Comparison of ENCODE assay signal across 29 cellular contexts in genomic region chr6:106496791-106497190, GRCh38.
DNase-seq lines count a peak whose midpoint lies in the region; ATAC-seq and TF ChIP-seq lines count a peak whose summit lies in the region.
"Had no signal": no experiment of that assay in that cellular context is flagged by ENCODE, and none has a peak within 500 bp of the region (broad histone marks: within the 10 kb centered on the region; RNA-seq: fewer than 3 reads in every experiment).

No MANE protein-coding gene starts in this region.

- H3K4me1 Mint-ChIP-seq in GM23338 (peaks cover 31% of the 10 kb centered on the region), T-helper 17 cell (peaks cover 11% of the 10 kb centered on the region)
- H3K4me1 Mint-ChIP-seq in effector memory CD8-positive, alpha-beta T cell (ENCODE audit: low read depth in 2 of 2), result no peaks in the 10 kb centered on the region
- H3K4me1 Mint-ChIP-seq: central memory CD8-positive, alpha-beta T cell had no signal

- H4K20me1 ChIP-seq in GM23338 (replicated peaks; ENCODE audit: insufficient read depth), result no peaks in the 10 kb centered on the region

- H3K4me1 ChIP-seq in GM23338 (ENCODE audit: insufficient read depth) (peaks cover 9% of the 10 kb centered on the region), esophagus (ENCODE audit: control insufficient read depth in 2 of 2, insufficient read depth in 2 of 2, low read length in 1 of 2) (peaks cover 0 to 4% of the 10 kb centered on the region in 2 donors), lower lobe of right lung (peaks cover 9% of the 10 kb centered on the region)
- H3K4me1 ChIP-seq: A549, gastrocnemius medialis, vagina had no signal

- TF ChIP-seq CTCF in GM23338 (conservative IDR thresholded peaks at IDR 0.05; ENCODE audit: low read depth in 2 of 2) (no peak), lower lobe of right lung (IDR thresholded peaks at IDR 0.05) (no peak)

- no peaks in the 10 kb centered on the region for H3K79me2 ChIP-seq in GM23338 (replicated peaks; ENCODE audit: insufficient read depth)

- intact Hi-C loops in lower lobe of right lung (cut with DNase I), result no loop called here

- no peaks in the 10 kb centered on the region for H3K9me2 ChIP-seq in GM23338 (ENCODE audit: insufficient read depth)

- ATAC-seq in GM23338 (peak; percentile 41; the same call in 1 of the 3 replicates), T-helper 17 cell (no peak), lower lobe of right lung (peak; percentile 94 to 95), GM21576 (IDR thresholded peaks at IDR 0.05; ENCODE audit: unreplicated experiment) (no peak)
- ATAC-seq in effector memory CD8-positive, alpha-beta T cell (replicated peaks), result no peak
- ATAC-seq: A549; activated naive CD8-positive, alpha-beta T cell treated with anti-CD3 and anti-CD28 coated beads, Interleukin-2, amount 50 U/mL, for 24 hours; gastrocnemius medialis had no signal

- H3F3A ChIP-seq in GM23338 (replicated peaks; ENCODE audit: low read depth), result no peaks in the 10 kb centered on the region

- H3K36me3 ChIP-seq in GM23338 (ENCODE audit: insufficient read depth) (no peaks in the 10 kb centered on the region), esophagus (ENCODE audit: control insufficient read depth in 2 of 2, insufficient read depth in 2 of 2, low read length in 1 of 2) (no peaks in the 10 kb centered on the region), lower lobe of right lung (no peaks in the 10 kb centered on the region)
- H3K36me3 ChIP-seq: gastrocnemius medialis, ovary, vagina had no signal

- no peak overlapping the region for H2AFZ ChIP-seq in GM23338
- H2AFZ ChIP-seq: GM23248 had no signal

- no peaks in the 10 kb centered on the region for H3K36me3 Mint-ChIP-seq in GM23338 (ENCODE audit: low read depth)
- peaks cover 2% of the 10 kb centered on the region for H3K36me3 Mint-ChIP-seq in T-helper 17 cell (ENCODE audit: low read depth)
- no peaks in the 10 kb centered on the region for H3K36me3 Mint-ChIP-seq in effector memory CD8-positive, alpha-beta T cell (ENCODE audit: insufficient read depth)

- H3K9me3 ChIP-seq in T-helper 17 cell (ENCODE audit: control insufficient read depth, low read length, poor library complexity, severe bottlenecking) (no peaks in the 10 kb centered on the region), esophagus (ENCODE audit: control insufficient read depth in 2 of 2, insufficient read depth in 1 of 2, low read depth in 1 of 2, low read length in 1 of 2) (no peaks in the 10 kb centered on the region), lower lobe of right lung (no peaks in the 10 kb centered on the region)
- H3K9me3 ChIP-seq: A549, gastrocnemius medialis, ovary, vagina had no signal

- no peak overlapping the region for H3K4me2 ChIP-seq in GM23338
- H3K4me2 ChIP-seq: A549, smooth muscle cell had no signal

- no peaks in the 10 kb centered on the region for H3K27me3 Mint-ChIP-seq in GM23338 (ENCODE audit: insufficient read depth, low read depth, poor library complexity)
- H3K27me3 Mint-ChIP-seq in T-helper 17 cell, result peaks cover 19% of the 10 kb centered on the region
- peaks cover 0 to 8% of the 10 kb centered on the region in 2 donors for H3K27me3 Mint-ChIP-seq in effector memory CD8-positive, alpha-beta T cell
- H3K27me3 Mint-ChIP-seq: activated naive CD8-positive, alpha-beta T cell treated with anti-CD3 and anti-CD28 coated beads, Interleukin-2, amount 50 U/mL, for 24 hours; activated T-cell treated with anti-CD3 and anti-CD28 coated beads, Interleukin-2, amount 50 U/mL, for 24 hours; central memory CD8-positive, alpha-beta T cell had no signal

- H3K27ac ChIP-seq in GM23338 (ENCODE audit: low read depth) (no peak overlapping the region), esophagus (ENCODE audit: low read depth in 2 of 2, low read length in 1 of 2) (peak overlapping the region; percentile 65 to 83), lower lobe of right lung (peak overlapping the region; percentile 37)
- H3K27ac ChIP-seq: A549, gastrocnemius medialis, GM23248, ovary, vagina had no signal

- no peaks in the 10 kb centered on the region; the same call in 2 of the 3 replicates for H3K9me3 Mint-ChIP-seq in GM23338
- no peaks in the 10 kb centered on the region for H3K9me3 Mint-ChIP-seq in effector memory CD8-positive, alpha-beta T cell
- H3K9me3 Mint-ChIP-seq: activated naive CD8-positive, alpha-beta T cell treated with anti-CD3 and anti-CD28 coated beads, Interleukin-2, amount 50 U/mL, for 24 hours; activated T-cell treated with anti-CD3 and anti-CD28 coated beads, Interleukin-2, amount 50 U/mL, for 24 hours; CD4-positive, alpha-beta T cell; central memory CD8-positive, alpha-beta T cell; HFFc6 had no signal

- no peak for DNase-seq in GM23338 (ENCODE audit: low spot score)
- no peak for DNase-seq in T-helper 17 cell
- DNase-seq in lower lobe of right lung, result peak; percentile 72
- DNase-seq in NCI-H1436 (lab: John Stamatoyannopoulos, UW), result no peak
- no peak for DNase-seq in effector memory CD8-positive, alpha-beta T cell
- no peak for DNase-seq in NCI-H446 (lab: John Stamatoyannopoulos, UW)
- DNase-seq: activated CD4-positive, alpha-beta T cell treated with anti-CD3 and anti-CD28 coated beads, Interleukin-2, amount 50 U/mL, for 1 hour; activated gamma-delta T cell treated with Interleukin-2 at 50 U/mL for 16 hours; activated naive CD8-positive, alpha-beta T cell treated with anti-CD3 and anti-CD28 coated beads, Interleukin-2, amount 50 U/mL, for 24 hours; activated T-cell treated with anti-CD3 and anti-CD28 coated beads, Interleukin-2, amount 50 U/mL, for 24 hours; AML-193; CD4-positive, alpha-beta T cell; gastrocnemius medialis; GM23248; HFFc6; MM.1S; NCI-H1436 treated with DMSO at 0.1 percent for 48 hours; NCI-H2081 treated with DMSO at 0.1 percent for 48 hours; NCI-H2227 treated with DMSO at 0.1 percent for 48 hours; NCI-H526 treated with DMSO at 0.1 percent for 48 hours; ovary; SIG-M5; stimulated activated naive CD4-positive, alpha-beta T cell had no signal

- H3K4me3 Mint-ChIP-seq in GM23338 (no peak overlapping the region), T-helper 17 cell (no peak overlapping the region)
- H3K4me3 Mint-ChIP-seq in effector memory CD8-positive, alpha-beta T cell, result no peak overlapping the region
- H3K4me3 Mint-ChIP-seq: activated naive CD8-positive, alpha-beta T cell treated with anti-CD3 and anti-CD28 coated beads, Interleukin-2, amount 50 U/mL, for 24 hours; activated T-cell treated with anti-CD3 and anti-CD28 coated beads, Interleukin-2, amount 50 U/mL, for 24 hours; CD4-positive, alpha-beta T cell; central memory CD8-positive, alpha-beta T cell; HFFc6 had no signal

- WGBS in esophagus, 2 donors, result 50 to 70% methylated on average over 7 of the region's 7 CpGs

- H3K4me3 ChIP-seq in GM23338 (no peak overlapping the region), esophagus (ENCODE audit: low read depth in 1 of 2, low read length in 2 of 2) (peak overlapping the region in 1 of 2 donors; percentile 0), lower lobe of right lung (no peak overlapping the region)
- H3K4me3 ChIP-seq: A549, gastrocnemius medialis, GM23248, ovary, smooth muscle cell, vagina had no signal

- no peak overlapping the region for H3K27ac Mint-ChIP-seq in GM23338
- peak overlapping the region; percentile 19 for H3K27ac Mint-ChIP-seq in T-helper 17 cell
- no peak overlapping the region for H3K27ac Mint-ChIP-seq in effector memory CD8-positive, alpha-beta T cell
- H3K27ac Mint-ChIP-seq: activated naive CD8-positive, alpha-beta T cell treated with anti-CD3 and anti-CD28 coated beads, Interleukin-2, amount 50 U/mL, for 24 hours; activated T-cell treated with anti-CD3 and anti-CD28 coated beads, Interleukin-2, amount 50 U/mL, for 24 hours; CD4-positive, alpha-beta T cell; HFFc6 had no signal

- H3K27me3 ChIP-seq in GM23338 (ENCODE audit: insufficient read depth), result no peaks in the 10 kb centered on the region
- no peaks in the 10 kb centered on the region for H3K27me3 ChIP-seq in esophagus (ENCODE audit: control insufficient read depth in 1 of 2, insufficient read depth in 2 of 2, low read length in 2 of 2)
- no peaks in the 10 kb centered on the region for H3K27me3 ChIP-seq in lower lobe of right lung (ENCODE audit: low read depth)
- H3K27me3 ChIP-seq: gastrocnemius medialis, ovary, vagina had no signal

TF ChIP-seq in GM23338, 12 proteins besides CTCF, POLR2A, EP300 and RAD21:
- TF ChIP-seq ZNF114 (CRISPR knock-in tag; IDR thresholded peaks at IDR 0.05), result no peak
- TF ChIP-seq EZH2phosphoT487 (IDR thresholded peaks at IDR 0.05; ENCODE audit: unreplicated experiment), result no peak
- no peak for TF ChIP-seq JUNB (IDR thresholded peaks at IDR 0.05; ENCODE audit: unreplicated experiment)
- no peak for TF ChIP-seq NANOG (IDR thresholded peaks at IDR 0.05; ENCODE audit: borderline replicate concordance)
TF ChIP-seq in GM23338: peak in this region for 0.

Comparison
In these comparisons a context has a peak if more than half of its experiments do, and no peak if none do; other contexts are left out.
1. ATAC-seq: peak in GM23338 (single experiment) and lower lobe of right lung (2 of 2); none in T-helper 17 cell (single experiment), effector memory CD8-positive, alpha-beta T cell (single experiment) and GM21576 (single experiment).